16 cellular contexts compared by ENCODE assay signal in the genomic region with DNA sequence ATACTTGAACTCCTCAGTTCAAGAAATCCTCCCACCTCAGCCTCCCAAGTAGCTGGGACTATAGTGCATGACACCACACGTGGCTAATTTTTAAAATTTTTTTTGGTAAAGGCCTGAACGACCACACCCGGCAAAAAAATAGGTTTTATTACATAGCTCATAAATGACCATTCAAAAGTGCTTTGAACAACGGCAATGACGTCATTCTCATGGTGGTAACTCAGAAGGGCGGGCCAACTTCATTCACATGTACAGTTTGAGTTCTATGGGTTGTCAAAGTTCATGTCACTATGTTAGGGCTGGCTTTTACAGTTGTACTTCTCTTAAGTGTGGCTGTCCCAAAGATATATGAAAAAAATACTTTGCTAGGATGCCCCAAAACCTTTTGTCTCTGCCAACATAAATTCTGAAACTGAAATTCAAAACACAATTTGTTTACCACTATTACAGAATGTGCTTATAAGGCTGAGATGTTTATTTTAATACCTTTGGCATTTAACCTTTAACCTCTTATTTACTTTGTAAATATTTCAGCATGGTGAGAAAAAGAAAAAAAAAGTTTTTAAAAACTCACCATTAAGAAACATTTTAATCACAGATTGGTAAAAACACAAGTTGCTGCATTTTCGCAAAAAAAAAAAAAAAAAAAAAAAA. TPM values are rescaled to one million over a fixed set of nuclear protein-coding genes. Genes with fewer than 3 reads are reported as not detected.
A peak's percentile ranks its signal among the peaks of the same experiment; 100 is the strongest.
DNase-seq lines count a peak whose midpoint lies in the region; TF ChIP-seq lines count a peak whose summit lies in the region.
"Had no signal": no experiment of that assay in that cellular context is flagged by ENCODE, and none has a peak within 500 bp of the region (broad histone marks: within the 10 kb centered on the region; RNA-seq: fewer than 3 reads in every experiment).

No MANE protein-coding gene starts in this region.

- no peak overlapping the region for H2BK120ac ChIP-seq in mesenchymal stem cell (ENCODE audit: low read depth, low read length)

- no peaks in the 10 kb centered on the region for H3K27me3 ChIP-seq in mesenchymal stem cell (ENCODE audit: control insufficient read depth in 1 of 2, insufficient read depth in 1 of 2, low read length in 2 of 2)
- H3K27me3 ChIP-seq: upper lobe of left lung had no signal

- CTCF ChIA-PET in Calu3 (lab: Charles Lee) = interaction anchor here (0.6 to 1.2 kb wide), 4 partner anchors 14 to 43 kb away, joined by 3 to 9 read pairs (median 3); no protein-coding TSS in a partner anchor
- CTCF ChIA-PET in activated naive CD4-positive, alpha-beta T cell treated with anti-CD3 and anti-CD28 coated beads, Interleukin-2, amount 10 ng/mL, durations not matched to agents 7 days and 5 days (lab: Charles Lee) = interaction anchor here (0.7 kb wide), 1 partner anchor 8 kb away, joined by 3 read pairs; no protein-coding TSS in a partner anchor

- H3K4me1 ChIP-seq in mesenchymal stem cell (ENCODE audit: control insufficient read depth, insufficient read depth, low read depth, low read length) = peaks cover 6% of the 10 kb centered on the region

- H3K4me1 Mint-ChIP-seq in Calu3 (ENCODE audit: low read depth, unreplicated experiment) (peaks cover 50% of the 10 kb centered on the region), nephron progenitor cell (peaks cover 10% of the 10 kb centered on the region)
- peaks cover 20% of the 10 kb centered on the region for H3K4me1 Mint-ChIP-seq in activated naive CD4-positive, alpha-beta T cell treated with anti-CD3 and anti-CD28 coated beads, Interleukin-2, amount 10 ng/mL, durations not matched to agents 7 days and 5 days

- H3K4me3 ChIP-seq in mesenchymal stem cell (ENCODE audit: insufficient read depth in 1 of 2, low read depth in 1 of 2, low read length in 2 of 2) = no peak overlapping the region
- H3K4me3 ChIP-seq: lower lobe of right lung, upper lobe of left lung had no signal

- peaks cover 2% of the 10 kb centered on the region for H3K79me1 ChIP-seq in mesenchymal stem cell (replicated peaks; ENCODE audit: low read length, poor library complexity, severe bottlenecking)

- in situ Hi-C loops in ACHN (cut with HindIII; ENCODE audit: low pct_ligation_motif_present, low pct_unique_long_range_greater_than_20kb, low sequenced_read_pairs) = no loop called here

- H3K23ac ChIP-seq in mesenchymal stem cell (ENCODE audit: low read length in 2 of 2) = no peak overlapping the region

- H2BK12ac ChIP-seq in mesenchymal stem cell (ENCODE audit: low read length in 2 of 2) = no peak overlapping the region

- no peak overlapping the region for H2BK5ac ChIP-seq in mesenchymal stem cell (ENCODE audit: low read depth, low read length, poor library complexity, severe bottlenecking)

- H3K9me3 Mint-ChIP-seq in Calu3 (ENCODE audit: low read depth, unreplicated experiment) (no peaks in the 10 kb centered on the region), nephron progenitor cell (peaks cover 17% of the 10 kb centered on the region)
- no peaks in the 10 kb centered on the region for H3K9me3 Mint-ChIP-seq in activated naive CD4-positive, alpha-beta T cell treated with anti-CD3 and anti-CD28 coated beads, Interleukin-2, amount 10 ng/mL, durations not matched to agents 7 days and 5 days
- H3K9me3 Mint-ChIP-seq: activated T-cell treated with anti-CD3 and anti-CD28 coated beads, Interleukin-2, amount 50 U/mL, for 24 hours had no signal

- no peak overlapping the region for H3K4me2 ChIP-seq in mesenchymal stem cell (ENCODE audit: low read length, poor library complexity, severe bottlenecking)

- H3K36me3 Mint-ChIP-seq in Calu3 (ENCODE audit: insufficient read depth, unreplicated experiment) (peaks cover 83% of the 10 kb centered on the region), nephron progenitor cell (ENCODE audit: low read depth) (peaks cover 19% of the 10 kb centered on the region)
- H3K36me3 Mint-ChIP-seq in activated naive CD4-positive, alpha-beta T cell treated with anti-CD3 and anti-CD28 coated beads, Interleukin-2, amount 10 ng/mL, durations not matched to agents 7 days and 5 days = peaks cover 8% of the 10 kb centered on the region

- no peak for DNase-seq in Calu3
- peak; percentile 29 for DNase-seq in NCI-H226
- DNase-seq in dermis blood vessel endothelial cell = peak; percentile 79
- no peak for DNase-seq in mesenchymal stem cell
- no peak for DNase-seq in NCI-H187 treated with DMSO at 0.1 percent for 48 hours (lab: John Stamatoyannopoulos, UW)
- no peak for DNase-seq in activated naive CD4-positive, alpha-beta T cell treated with anti-CD3 and anti-CD28 coated beads, Interleukin-2, amount 10 ng/mL, durations not matched to agents 7 days and 5 days
- no peak for DNase-seq in nephron progenitor cell
- DNase-seq in ACHN = no peak
- DNase-seq: activated CD4-positive, alpha-beta T cell treated with anti-CD3 and anti-CD28 coated beads, Interleukin-2, amount 50 U/mL, for 1 hour; activated T-cell treated with anti-CD3 and anti-CD28 coated beads, Interleukin-2, amount 50 U/mL, for 24 hours; AML-193; lower lobe of right lung; SIG-M5; stimulated activated naive B cell treated with anti-CD40 and anti-IgM and Interleukin-4, amounts not matched to agents 10 μg/mL and 1 μg/mL and 100 μg/mL, for 72 hours; T1000; upper lobe of left lung had no signal

- H3K4me3 Mint-ChIP-seq in Calu3 (ENCODE audit: low read depth, unreplicated experiment) (peak overlapping the region; percentile 47), nephron progenitor cell (no peak overlapping the region)
- H3K4me3 Mint-ChIP-seq in activated naive CD4-positive, alpha-beta T cell treated with anti-CD3 and anti-CD28 coated beads, Interleukin-2, amount 10 ng/mL, durations not matched to agents 7 days and 5 days = no peak overlapping the region
- H3K4me3 Mint-ChIP-seq: activated T-cell treated with anti-CD3 and anti-CD28 coated beads, Interleukin-2, amount 50 U/mL, for 24 hours had no signal

- H3K9ac ChIP-seq in mesenchymal stem cell (ENCODE audit: low read length) = peak overlapping the region; percentile 20

- WGBS in mesenchymal stem cell = 69% methylated on average over 7 of the region's 7 CpGs

- no peak overlapping the region for H2AFZ ChIP-seq in mesenchymal stem cell (ENCODE audit: low read depth, low read length)

- H3K27ac ChIP-seq in mesenchymal stem cell (ENCODE audit: low read length, poor library complexity, severe bottlenecking) = no peak overlapping the region
- H3K27ac ChIP-seq: lower lobe of right lung, upper lobe of left lung had no signal

- intact Hi-C loops in Calu3 (cut with micrococcal nuclease; ENCODE audit: unreplicated experiment) = loop anchor here (5.0 kb wide), 1 partner anchor 34 kb away; no protein-coding TSS in a partner anchor

- BruUV-seq in Calu3 (replicated peaks; lab: Mats Ljungman, UMichigan) = no TSS peak

- H3K9me3 ChIP-seq in mesenchymal stem cell (ENCODE audit: control insufficient read depth, low read length) = no peaks in the 10 kb centered on the region
- H3K9me3 ChIP-seq: lower lobe of right lung, upper lobe of left lung had no signal

- TF ChIP-seq CTCF in Calu3 (IDR thresholded peaks at IDR 0.05; ENCODE audit: unreplicated experiment) = no peak
- TF ChIP-seq CTCF in nephron progenitor cell (IDR thresholded peaks at IDR 0.05) = no peak

- no peaks in the 10 kb centered on the region for H3K27me3 Mint-ChIP-seq in Calu3 (ENCODE audit: unreplicated experiment)
- H3K27me3 Mint-ChIP-seq in activated naive CD4-positive, alpha-beta T cell treated with anti-CD3 and anti-CD28 coated beads, Interleukin-2, amount 10 ng/mL, durations not matched to agents 7 days and 5 days = peaks cover 35% of the 10 kb centered on the region
- H3K27me3 Mint-ChIP-seq in nephron progenitor cell (ENCODE audit: low read depth, poor library complexity) = peaks cover 30% of the 10 kb centered on the region
- H3K27me3 Mint-ChIP-seq: stimulated activated naive B cell treated with anti-CD40 and anti-IgM and Interleukin-4, amounts not matched to agents 10 μg/mL and 1 μg/mL and 100 μg/mL, for 72 hours had no signal

- H2AK5ac ChIP-seq in mesenchymal stem cell (ENCODE audit: low read length, severe bottlenecking) = no peak overlapping the region

- peak overlapping the region; percentile 62 for H3K27ac Mint-ChIP-seq in Calu3 (ENCODE audit: unreplicated experiment)
- H3K27ac Mint-ChIP-seq in activated naive CD4-positive, alpha-beta T cell treated with anti-CD3 and anti-CD28 coated beads, Interleukin-2, amount 10 ng/mL, durations not matched to agents 7 days and 5 days = no peak overlapping the region
- no peak overlapping the region for H3K27ac Mint-ChIP-seq in nephron progenitor cell
- H3K27ac Mint-ChIP-seq: activated T-cell treated with anti-CD3 and anti-CD28 coated beads, Interleukin-2, amount 50 U/mL, for 24 hours; stimulated activated naive B cell treated with anti-CD40 and anti-IgM and Interleukin-4, amounts not matched to agents 10 μg/mL and 1 μg/mL and 100 μg/mL, for 72 hours had no signal

- H3K18ac ChIP-seq in mesenchymal stem cell (ENCODE audit: low read depth in 1 of 2, low read length in 2 of 2) = no peak overlapping the region

- H3K36me3 ChIP-seq in mesenchymal stem cell (ENCODE audit: control insufficient read depth in 1 of 2, insufficient read depth in 2 of 2, low read depth in 1 of 2, low read length in 2 of 2) = peaks cover 0 to 42% of the 10 kb centered on the region in 2 experiments
- H3K36me3 ChIP-seq: lower lobe of right lung, upper lobe of left lung had no signal

- no peak overlapping the region for H2BK15ac ChIP-seq in mesenchymal stem cell (ENCODE audit: low read depth, poor library complexity, severe bottlenecking)

- no peak overlapping the region for H4K8ac ChIP-seq in mesenchymal stem cell (ENCODE audit: low read length)

- no peak overlapping the region for H3K4ac ChIP-seq in mesenchymal stem cell (ENCODE audit: low read depth in 1 of 2, low read length in 2 of 2)

- no peak overlapping the region for H4K91ac ChIP-seq in mesenchymal stem cell (ENCODE audit: low read length)

- no peak overlapping the region for H3K14ac ChIP-seq in mesenchymal stem cell (ENCODE audit: low read length in 2 of 2)

RNA-seq across cellular contexts. Expression of a gene that starts 6.2 kb away (rescaled TPM):
- total RNA-seq in Calu3 (2022) = 617 and 655 TPM in 2 replicates
- total RNA-seq in dermis blood vessel endothelial cell = 142 and 226 TPM in 2 replicates
- polyA plus RNA-seq in mesenchymal stem cell (2013, experiment 1 of 2) = 86.7 TPM
- 85.0 TPM for polyA plus RNA-seq in mesenchymal stem cell (2013, experiment 2 of 2)

Comparison
In these comparisons a context has a peak if more than half of its experiments do, and no peak if none do; other contexts are left out.
1. DNase-seq: peak in NCI-H226 (single experiment) and dermis blood vessel endothelial cell (single experiment); none in Calu3 (single experiment), mesenchymal stem cell (single experiment), NCI-H187 treated with DMSO at 0.1 percent for 48 hours (single experiment), activated naive CD4-positive, alpha-beta T cell treated with anti-CD3 and anti-CD28 coated beads, Interleukin-2, amount 10 ng/mL, durations not matched to agents 7 days and 5 days (single experiment), nephron progenitor cell (single experiment) and ACHN (single experiment).